ENCODE assay signal across 13 cellular contexts in the genomic region with DNA sequence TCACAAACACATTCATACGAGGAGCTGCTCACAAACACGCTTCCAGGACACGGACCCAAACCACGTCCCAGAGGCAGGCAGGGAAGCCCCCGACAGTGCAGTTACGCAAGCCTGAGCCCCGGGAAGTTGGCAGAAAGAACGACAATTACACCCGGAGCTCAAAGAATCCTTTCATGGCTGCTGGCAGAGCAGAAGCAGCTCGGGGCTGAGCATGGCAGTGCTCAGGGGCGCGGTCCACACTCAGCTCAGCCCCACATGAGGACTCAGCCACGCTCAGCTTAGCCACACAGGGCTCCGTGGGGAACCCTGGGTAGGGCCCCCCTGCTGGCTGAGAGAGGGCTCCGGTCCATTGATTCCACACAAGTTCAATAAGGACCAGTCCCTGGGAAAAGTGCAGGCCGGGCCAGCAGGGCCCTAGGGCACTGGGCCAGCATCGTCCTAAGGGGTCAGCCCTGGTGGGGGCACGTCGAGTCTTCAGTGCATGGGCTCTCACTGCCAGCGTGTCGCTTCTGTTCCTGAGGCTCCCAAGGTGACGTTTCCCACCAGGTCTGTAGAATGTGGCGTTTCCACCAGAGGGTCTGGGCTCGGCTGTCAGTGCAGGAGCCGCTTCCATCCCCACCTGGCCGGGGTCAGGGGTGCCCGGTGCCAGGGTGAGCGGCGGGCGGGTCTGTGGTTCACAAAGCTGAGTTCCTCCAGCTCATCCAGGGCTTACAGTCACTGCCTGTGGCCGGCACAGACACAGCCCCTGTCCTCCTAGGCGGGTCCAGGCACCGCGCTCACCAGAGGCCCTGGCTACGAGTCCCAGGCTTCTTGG. TPM values are rescaled to one million over a fixed set of nuclear protein-coding genes. Genes with fewer than 3 reads are reported as not detected.
A peak's percentile ranks its signal among the peaks of the same experiment; 100 is the strongest.
DNase-seq lines count a peak whose midpoint lies in the region; ATAC-seq and TF ChIP-seq lines count a peak whose summit lies in the region.
"Had no signal": no experiment of that assay in that cellular context is flagged by ENCODE, and none has a peak within 500 bp of the region (broad histone marks: within the 10 kb centered on the region; RNA-seq: fewer than 3 reads in every experiment).

No MANE protein-coding gene starts in this region.

- H3K36me3 ChIP-seq in Panc1 (ENCODE audit: control insufficient read depth, insufficient read depth, low read length) (no peaks in the 10 kb centered on the region), mucosa of rectum (ENCODE audit: control insufficient read depth in 2 of 2, insufficient read depth in 2 of 2, low read length in 2 of 2) (peaks cover 5 to 16% of the 10 kb centered on the region in 2 donors)

- intact Hi-C loops in Panc1 (cut with micrococcal nuclease; ENCODE audit: unreplicated experiment) = no loop called here
- intact Hi-C loops in activated CD4-positive, alpha-beta T cell treated with anti-CD3 and anti-CD28 coated beads for 36 hours (cut with DNase I, micrococcal nuclease) = no loop called here

- CTCF ChIA-PET in Panc1 (lab: Charles Lee) = no interaction called here
- CTCF ChIA-PET in activated CD4-positive, alpha-beta T cell treated with anti-CD3 and anti-CD28 coated beads for 36 hours (lab: Charles Lee) = interaction anchor here (0.9 kb wide), 1 partner anchor 234 kb away, joined by 3 read pairs; no protein-coding TSS in a partner anchor

- in situ Hi-C loops in Panc1 (cut with HindIII; ENCODE audit: low pct_unique_long_range_greater_than_20kb, low sequenced_read_pairs) = no loop called here

- no peak for ATAC-seq in Panc1
- ATAC-seq in activated CD4-positive, alpha-beta T cell treated with anti-CD3 and anti-CD28 coated beads for 36 hours = no peak

- H3K4me1 ChIP-seq in Panc1 (ENCODE audit: control insufficient read depth, insufficient read depth, low read length) (peaks cover 33% of the 10 kb centered on the region), mucosa of rectum (ENCODE audit: control insufficient read depth in 2 of 2, insufficient read depth in 2 of 2, low read length in 2 of 2) (peaks cover 39 to 40% of the 10 kb centered on the region in 2 donors)

- POLR2A ChIA-PET in Panc1 (lab: Charles Lee) = interaction anchor here (0.5 kb wide), 1 partner anchor 28 kb away, joined by 13 read pairs; no protein-coding TSS in a partner anchor
- POLR2A ChIA-PET in activated CD4-positive, alpha-beta T cell treated with anti-CD3 and anti-CD28 coated beads for 36 hours (lab: Charles Lee) = interaction anchor here (0.6 kb wide), 1 partner anchor 316 kb away, joined by 3 read pairs; no protein-coding TSS in a partner anchor

- no peak overlapping the region for H3K4me3 ChIP-seq in Panc1 (ENCODE audit: low read depth in 2 of 2, low read length in 2 of 2)
- no peak overlapping the region for H3K4me3 ChIP-seq in epithelial cell of esophagus (ENCODE audit: low read length)
- no peak overlapping the region for H3K4me3 ChIP-seq in mucosa of rectum (ENCODE audit: low read length in 2 of 2)
- H3K4me3 ChIP-seq: lung had no signal

- DNase-seq in Panc1 (ENCODE audit: low read depth, low spot score) = no peak
- DNase-seq in epithelial cell of esophagus (ENCODE audit: low read depth) = peak; percentile 41
- DNase-seq in superior temporal gyrus (ENCODE audit: extremely low spot score) = peak; percentile 74
- no peak for DNase-seq in activated CD4-positive, alpha-beta T cell treated with anti-CD3 and anti-CD28 coated beads for 36 hours
- DNase-seq in DMS153 (lab: John Stamatoyannopoulos, UW) = no peak
- DNase-seq in endothelial cell (ENCODE audit: low spot score) = no peak
- no peak for DNase-seq in activated T-cell treated with anti-CD3 and anti-CD28 coated beads, Interleukin-2, amount 50 U/mL, for 24 hours
- DNase-seq: activated CD4-positive, CD25-positive, alpha-beta regulatory T cell; activated naive CD4-positive, alpha-beta T cell treated with anti-CD3 and anti-CD28 coated beads for 36 hours; KBM-7; SHP77 had no signal

- H3K27me3 ChIP-seq in Panc1 (ENCODE audit: control insufficient read depth, insufficient read depth, low read length) (no peaks in the 10 kb centered on the region), mucosa of rectum (ENCODE audit: control insufficient read depth in 2 of 2, insufficient read depth in 2 of 2, low read length in 2 of 2) (no peaks in the 10 kb centered on the region)

- H3K9me3 ChIP-seq in Panc1 (ENCODE audit: control insufficient read depth, insufficient read depth, low read depth, low read length) (no peaks in the 10 kb centered on the region), mucosa of rectum (ENCODE audit: control insufficient read depth in 2 of 2, low read length in 2 of 2) (no peaks in the 10 kb centered on the region)

- H3K27ac Mint-ChIP-seq in activated CD4-positive, alpha-beta T cell treated with anti-CD3 and anti-CD28 coated beads for 36 hours = no peak overlapping the region
- no peak overlapping the region for H3K27ac Mint-ChIP-seq in endothelial cell (ENCODE audit: unreplicated experiment)
- no peak overlapping the region for H3K27ac Mint-ChIP-seq in activated T-cell treated with anti-CD3 and anti-CD28 coated beads, Interleukin-2, amount 50 U/mL, for 24 hours
- H3K27ac Mint-ChIP-seq: activated naive CD4-positive, alpha-beta T cell treated with anti-CD3 and anti-CD28 coated beads for 36 hours had no signal

- BruUV-seq in Panc1 (replicated peaks; lab: Mats Ljungman, UMichigan) = no TSS peak

- H3K4me3 Mint-ChIP-seq in activated CD4-positive, alpha-beta T cell treated with anti-CD3 and anti-CD28 coated beads for 36 hours = no peak overlapping the region
- no peak overlapping the region for H3K4me3 Mint-ChIP-seq in endothelial cell (ENCODE audit: unreplicated experiment)
- H3K4me3 Mint-ChIP-seq in activated T-cell treated with anti-CD3 and anti-CD28 coated beads, Interleukin-2, amount 50 U/mL, for 24 hours = no peak overlapping the region
- H3K4me3 Mint-ChIP-seq: activated naive CD4-positive, alpha-beta T cell treated with anti-CD3 and anti-CD28 coated beads for 36 hours had no signal

- H3K9me3 Mint-ChIP-seq in activated CD4-positive, alpha-beta T cell treated with anti-CD3 and anti-CD28 coated beads for 36 hours (ENCODE audit: low read depth) = no peaks in the 10 kb centered on the region
- H3K9me3 Mint-ChIP-seq in endothelial cell (ENCODE audit: unreplicated experiment) = no peaks in the 10 kb centered on the region
- no peaks in the 10 kb centered on the region for H3K9me3 Mint-ChIP-seq in activated T-cell treated with anti-CD3 and anti-CD28 coated beads, Interleukin-2, amount 50 U/mL, for 24 hours

- H3K27ac ChIP-seq in Panc1 (ENCODE audit: low read length) (peak overlapping the region; percentile 65), mucosa of rectum (ENCODE audit: low read depth in 2 of 2, low read length in 2 of 2) (peak overlapping the region; percentile 79 to 90)

- H3K9ac ChIP-seq in mucosa of rectum (ENCODE audit: low read depth in 1 of 2, low read length in 2 of 2) = peak overlapping the region; percentile 34 to 66

- H3K4me1 Mint-ChIP-seq in activated CD4-positive, alpha-beta T cell treated with anti-CD3 and anti-CD28 coated beads for 36 hours = peaks cover 9% of the 10 kb centered on the region
- peaks cover 27% of the 10 kb centered on the region for H3K4me1 Mint-ChIP-seq in endothelial cell (ENCODE audit: unreplicated experiment)
- peaks cover 23% of the 10 kb centered on the region for H3K4me1 Mint-ChIP-seq in activated T-cell treated with anti-CD3 and anti-CD28 coated beads, Interleukin-2, amount 50 U/mL, for 24 hours (ENCODE audit: low read depth)

- no peak for TF ChIP-seq CTCF in Panc1 (IDR thresholded peaks at IDR 0.05)
- TF ChIP-seq CTCF in epithelial cell of esophagus (IDR thresholded peaks at IDR 0.05; ENCODE audit: insufficient read depth, low read depth, low read length, missing control alignments) = no peak
- TF ChIP-seq CTCF in endothelial cell (IDR thresholded peaks at IDR 0.05; ENCODE audit: unreplicated experiment) = no peak

- no peaks in the 10 kb centered on the region for H3K36me3 Mint-ChIP-seq in activated CD4-positive, alpha-beta T cell treated with anti-CD3 and anti-CD28 coated beads for 36 hours (ENCODE audit: low read depth)
- H3K36me3 Mint-ChIP-seq in endothelial cell (ENCODE audit: low read depth, unreplicated experiment) = peaks cover 7% of the 10 kb centered on the region
- H3K36me3 Mint-ChIP-seq in activated T-cell treated with anti-CD3 and anti-CD28 coated beads, Interleukin-2, amount 50 U/mL, for 24 hours (ENCODE audit: low read depth) = no peaks in the 10 kb centered on the region

- H3K27me3 Mint-ChIP-seq in activated CD4-positive, alpha-beta T cell treated with anti-CD3 and anti-CD28 coated beads for 36 hours = no peaks in the 10 kb centered on the region
- H3K27me3 Mint-ChIP-seq in endothelial cell (ENCODE audit: unreplicated experiment) = peaks cover 19% of the 10 kb centered on the region
- no peaks in the 10 kb centered on the region for H3K27me3 Mint-ChIP-seq in activated T-cell treated with anti-CD3 and anti-CD28 coated beads, Interleukin-2, amount 50 U/mL, for 24 hours

RNA-seq across cellular contexts. Expression of a gene that starts 23.1 kb away (rescaled TPM):
- total RNA-seq in Panc1 (2021; ENCODE audit: unreplicated experiment) = 28.1 TPM
- polyA plus RNA-seq in Panc1 (2012; ENCODE audit: insufficient read length) = 27.9 TPM
- under 1 TPM; 0.54 to 0.73 TPM for total RNA-seq in activated CD4-positive, alpha-beta T cell treated with anti-CD3 and anti-CD28 coated beads for 36 hours
- 19.8 TPM for total RNA-seq in endothelial cell (ENCODE audit: unreplicated experiment)

Comparison
In these comparisons a context has a peak if more than half of its experiments do, and no peak if none do; other contexts are left out.
1. DNase-seq: peak in epithelial cell of esophagus (single experiment) and superior temporal gyrus (single experiment); none in Panc1 (single experiment), activated CD4-positive, alpha-beta T cell treated with anti-CD3 and anti-CD28 coated beads for 36 hours (single experiment), DMS153 (single experiment), endothelial cell (single experiment) and activated T-cell treated with anti-CD3 and anti-CD28 coated beads, Interleukin-2, amount 50 U/mL, for 24 hours (single experiment).
2. RNA of a gene that starts 23.1 kb away (total RNA-seq): 28.1 TPM in Panc1 (single experiment) and 19.8 TPM in endothelial cell (single experiment); 0.54 to 0.73 TPM in activated CD4-positive, alpha-beta T cell treated with anti-CD3 and anti-CD28 coated beads for 36 hours; every median in the first group is over 10 times any median in the second.